8 cellular contexts compared by ENCODE assay signal in genomic region chr4:40897557-40898203, GRCh38.
A peak's percentile ranks its signal among the peaks of the same experiment; 100 is the strongest.
DNase-seq lines count a peak whose midpoint lies in the region; ATAC-seq and TF ChIP-seq lines count a peak whose summit lies in the region.

No MANE protein-coding gene starts in this region.

- H3K9me3 Mint-ChIP-seq in Calu3 (ENCODE audit: low read depth, unreplicated experiment), result no peaks in the 10 kb centered on the region
- H3K9me3 Mint-ChIP-seq in activated naive CD8-positive, alpha-beta T cell treated with anti-CD3 and anti-CD28 coated beads, Interleukin-2, amount 10 ng/mL, durations not matched to agents 7 days and 5 days, result no peaks in the 10 kb centered on the region

- no peaks in the 10 kb centered on the region for H3K27me3 Mint-ChIP-seq in Calu3 (ENCODE audit: unreplicated experiment)
- H3K27me3 Mint-ChIP-seq in activated naive CD8-positive, alpha-beta T cell treated with anti-CD3 and anti-CD28 coated beads, Interleukin-2, amount 10 ng/mL, durations not matched to agents 7 days and 5 days, result peaks cover 4% of the 10 kb centered on the region

- H3K4me3 Mint-ChIP-seq in Calu3 (ENCODE audit: low read depth, unreplicated experiment), result peak overlapping the region; percentile 32
- H3K4me3 Mint-ChIP-seq in activated naive CD8-positive, alpha-beta T cell treated with anti-CD3 and anti-CD28 coated beads, Interleukin-2, amount 10 ng/mL, durations not matched to agents 7 days and 5 days, result peak overlapping the region; percentile 81

- H3K27ac ChIP-seq in SU-DHL-6 (ENCODE audit: low read depth, low read length), result no peak overlapping the region
- no peak overlapping the region for H3K27ac ChIP-seq in heart right ventricle

- H3K27me3 ChIP-seq in SU-DHL-6 (ENCODE audit: low read length) (no peaks in the 10 kb centered on the region), heart right ventricle (no peaks in the 10 kb centered on the region)

- no peaks in the 10 kb centered on the region; the same call in none of the 2 replicates for H3F3A ChIP-seq in SU-DHL-6 (ENCODE audit: insufficient read depth)

- H3K4me3 ChIP-seq in SU-DHL-6 (ENCODE audit: insufficient read depth, low read length, poor library complexity, severe bottlenecking), result peak overlapping the region; percentile 24
- H3K4me3 ChIP-seq in heart right ventricle, result peak overlapping the region in 1 of 10 donors; percentile 3

- TF ChIP-seq CTCF in Calu3 (IDR thresholded peaks at IDR 0.05; ENCODE audit: unreplicated experiment) (peak; percentile 38), SU-DHL-6 (IDR thresholded peaks at IDR 0.05; ENCODE audit: insufficient read depth, low read length, poor library complexity, severe bottlenecking) (peak; percentile 88), heart right ventricle (IDR thresholded peaks at IDR 0.05) (peak; percentile 57 to 85 (median 79))

- no peaks in the 10 kb centered on the region for H3K9me2 ChIP-seq in SU-DHL-6 (replicated peaks; ENCODE audit: insufficient read depth, low read length)

- POLR2A ChIA-PET in activated naive CD8-positive, alpha-beta T cell treated with anti-CD3 and anti-CD28 coated beads, Interleukin-2, amount 10 ng/mL, durations not matched to agents 7 days and 5 days (lab: Charles Lee), result interaction anchor here (0.5 to 0.6 kb wide), 2 partner anchors 164 to 701 kb away, joined by 3 read pairs; no protein-coding TSS in a partner anchor

- H4K20me1 ChIP-seq in SU-DHL-6 (ENCODE audit: low read depth, low read length), result no peaks in the 10 kb centered on the region

- H3K9me3 ChIP-seq in SU-DHL-6 (ENCODE audit: insufficient read depth, low read length) (no peaks in the 10 kb centered on the region), heart right ventricle (no peaks in the 10 kb centered on the region)

- peak overlapping the region; percentile 8; the same call in 1 of the 2 replicates for H3K9ac ChIP-seq in SU-DHL-6 (ENCODE audit: low read length)

- intact Hi-C loops in Calu3 (cut with micrococcal nuclease; ENCODE audit: unreplicated experiment), result loop anchor here (2.0 kb wide), 1 partner anchor 161 kb away; no protein-coding TSS in a partner anchor
- intact Hi-C loops in heart right ventricle (cut with DNase I), result loop anchor here in 9 of 10 donors (2.0 to 10.0 kb wide), 7 partner anchors 50 to 163 kb away; partner anchors contain the start of gene NSUN7 (in 1 of the 9)

- H2AFZ ChIP-seq in SU-DHL-6 (ENCODE audit: low read depth, low read length, severe bottlenecking), result peak overlapping the region; percentile 45

- no peaks in the 10 kb centered on the region for H3K36me3 ChIP-seq in SU-DHL-6 (ENCODE audit: low read length)
- peaks cover 0 to 67% (median 0%) of the 10 kb centered on the region in 9 donors for H3K36me3 ChIP-seq in heart right ventricle

- no peaks in the 10 kb centered on the region for H3K36me3 Mint-ChIP-seq in Calu3 (ENCODE audit: insufficient read depth, unreplicated experiment)
- no peaks in the 10 kb centered on the region for H3K36me3 Mint-ChIP-seq in activated naive CD8-positive, alpha-beta T cell treated with anti-CD3 and anti-CD28 coated beads, Interleukin-2, amount 10 ng/mL, durations not matched to agents 7 days and 5 days

- peaks cover 0 to 7% (median 0%) of the 10 kb centered on the region in 9 donors for H3K4me1 ChIP-seq in heart right ventricle

- ATAC-seq in GM21723 (IDR thresholded peaks at IDR 0.05; ENCODE audit: unreplicated experiment) (peak; percentile 72), heart right ventricle (peak in 6 of 8 donors; percentile 56 to 71 (median 66)), GM18873 (IDR thresholded peaks at IDR 0.05; ENCODE audit: low FRiP score, unreplicated experiment) (no peak)
- peak; percentile 71 for ATAC-seq in activated naive CD8-positive, alpha-beta T cell treated with anti-CD3 and anti-CD28 coated beads, Interleukin-2, amount 10 ng/mL, durations not matched to agents 7 days and 5 days (ENCODE audit: low read depth)

- DNase-seq in Calu3, result peak; percentile 70
- peak; percentile 41 for DNase-seq in MV-4-11 (lab: John Stamatoyannopoulos, UW)
- DNase-seq in activated naive CD8-positive, alpha-beta T cell treated with anti-CD3 and anti-CD28 coated beads, Interleukin-2, amount 10 ng/mL, durations not matched to agents 7 days and 5 days, result peak; percentile 70
- DNase-seq in heart right ventricle, result peak; percentile 67 to 73
- DNase-seq in renal cortical epithelial cell (ENCODE audit: low read depth), result peak; percentile 58

- 42 to 45% methylated on average over 10 of the region's 10 CpGs for WGBS in heart right ventricle, 2 donors

- H3K4me1 Mint-ChIP-seq in Calu3 (ENCODE audit: low read depth, unreplicated experiment), result no peaks in the 10 kb centered on the region
- H3K4me1 Mint-ChIP-seq in activated naive CD8-positive, alpha-beta T cell treated with anti-CD3 and anti-CD28 coated beads, Interleukin-2, amount 10 ng/mL, durations not matched to agents 7 days and 5 days, result peaks cover 5% of the 10 kb centered on the region

- peak overlapping the region; percentile 50 for H3K4me2 ChIP-seq in SU-DHL-6 (ENCODE audit: low read depth, low read length, poor library complexity, severe bottlenecking)

- H3K27ac Mint-ChIP-seq in Calu3 (ENCODE audit: unreplicated experiment), result no peak overlapping the region
- H3K27ac Mint-ChIP-seq in activated naive CD8-positive, alpha-beta T cell treated with anti-CD3 and anti-CD28 coated beads, Interleukin-2, amount 10 ng/mL, durations not matched to agents 7 days and 5 days, result no peak overlapping the region

- BruUV-seq in Calu3 (replicated peaks; lab: Mats Ljungman, UMichigan), result no TSS peak

- CTCF ChIA-PET in Calu3 (lab: Charles Lee), result interaction anchor here (0.7 to 1.7 kb wide), 8 partner anchors 11 to 1088 kb away, joined by 3 to 11 read pairs (median 4); no protein-coding TSS in a partner anchor

- H3K79me2 ChIP-seq in SU-DHL-6 (ENCODE audit: insufficient read depth, low read length), result no peaks in the 10 kb centered on the region

Comparison
In these comparisons a context has a peak if more than half of its experiments do, and no peak if none do; other contexts are left out.
1. CTCF ChIP-seq: peak in every context shown above with its lines; median percentile 88 in SU-DHL-6; 79 in heart right ventricle; 38 in Calu3.